In the genomic region with DNA sequence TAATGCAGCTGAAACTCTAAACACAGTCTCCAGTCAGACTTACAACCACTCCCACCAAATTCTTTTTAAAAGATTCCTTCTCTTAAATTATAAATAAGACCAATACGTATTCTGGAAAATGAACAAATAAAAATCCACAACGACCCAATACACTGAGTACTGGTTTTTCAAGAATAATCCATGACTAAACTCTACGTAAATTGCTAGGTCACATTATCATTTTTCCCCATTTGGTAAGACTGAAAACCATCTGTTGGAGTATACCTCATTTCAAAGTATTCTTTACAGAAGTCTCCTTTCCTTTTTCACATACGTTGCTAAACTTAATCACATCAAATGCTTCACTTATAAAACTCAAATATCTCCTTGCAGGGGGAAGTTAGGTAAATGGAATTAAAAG, we compare ENCODE assay signal across 16 cellular contexts. TPM values are rescaled to one million over a fixed set of nuclear protein-coding genes. Genes with fewer than 3 reads are reported as not detected.
DNase-seq lines count a peak whose midpoint lies in the region; ATAC-seq, FAIRE-seq and TF ChIP-seq lines count a peak whose summit lies in the region.
"Had no signal": no experiment of that assay in that cellular context is flagged by ENCODE, and none has a peak within 500 bp of the region (broad histone marks: within the 10 kb centered on the region; RNA-seq: fewer than 3 reads in every experiment).

No MANE protein-coding gene starts in this region.

- H4K20me1 ChIP-seq in hepatocyte (ENCODE audit: insufficient read depth, poor library complexity, severe bottlenecking): peaks cover 65% of the 10 kb centered on the region

- no peaks in the 10 kb centered on the region for H3K36me3 Mint-ChIP-seq in immature natural killer cell

- H2AFZ ChIP-seq in hepatocyte: no peak overlapping the region
- H2AFZ ChIP-seq: parathyroid adenoma had no signal

- peak overlapping the region in 2 of 6 donors; percentile 3 to 89 for H3K27ac Mint-ChIP-seq in immature natural killer cell
- H3K27ac Mint-ChIP-seq: activated CD4-positive, alpha-beta T cell treated with anti-CD3 and anti-CD28 coated beads, Interleukin-2, amount 10 ng/mL, durations not matched to agents 24 days and 14 days; activated naive CD8-positive, alpha-beta T cell treated with anti-CD3 and anti-CD28 coated beads, Interleukin-2, amount 50 U/mL, for 24 hours had no signal

- peaks cover 74% of the 10 kb centered on the region for H3K79me2 ChIP-seq in hepatocyte

- H3K4me2 ChIP-seq in hepatocyte: peak overlapping the region; percentile 83

- peak; percentile 33 for FAIRE-seq in GM18507 (lab: Jason Lieb, UNC)
- FAIRE-seq: GM19239 had no signal

- TF ChIP-seq POLR2A in stomach (IDR thresholded peaks at IDR 0.05): no peak

- H3K9me3 ChIP-seq in hepatocyte (ENCODE audit: low read depth) (no peaks in the 10 kb centered on the region), stomach (no peaks in the 10 kb centered on the region)
- H3K9me3 ChIP-seq: tibial artery had no signal

- H3K4me1 Mint-ChIP-seq in immature natural killer cell: peaks cover 58 to 70% of the 10 kb centered on the region in 2 donors

- ATAC-seq in HG03039 (IDR thresholded peaks at IDR 0.05; ENCODE audit: unreplicated experiment): no peak
- ATAC-seq in HG03520 (IDR thresholded peaks at IDR 0.05; ENCODE audit: unreplicated experiment): no peak
- ATAC-seq: activated naive CD8-positive, alpha-beta T cell treated with anti-CD3 and anti-CD28 coated beads, Interleukin-2, amount 50 U/mL, for 24 hours had no signal

- no peak for TF ChIP-seq CTCF in WI38 (IDR thresholded peaks at IDR 0.05; ENCODE audit: low read depth, low read length)
- no peak for TF ChIP-seq CTCF in hepatocyte (IDR thresholded peaks at IDR 0.05; ENCODE audit: poor library complexity)
- no peak for TF ChIP-seq CTCF in stomach (IDR thresholded peaks at IDR 0.05)

- TF ChIP-seq EP300 in stomach (IDR thresholded peaks at IDR 0.05): no peak

- 52% methylated on average over 4 of the region's 4 CpGs for WGBS in hepatocyte (ENCODE audit: low lambda C conversion rate, missing lambda C conversion rate)
- 31 to 47% (median 38%) methylated on average over 4 of the region's 4 CpGs for WGBS in stomach, 5 donors

- H3K36me3 ChIP-seq in hepatocyte (replicated peaks; ENCODE audit: insufficient read depth, low read depth) (no peaks in the 10 kb centered on the region), stomach (no peaks in the 10 kb centered on the region)
- H3K36me3 ChIP-seq: tibial artery had no signal

- H3K27me3 ChIP-seq in hepatocyte (no peaks in the 10 kb centered on the region), stomach (no peaks in the 10 kb centered on the region)

- H3K9me2 ChIP-seq in hepatocyte (replicated peaks; ENCODE audit: insufficient read depth): no peaks in the 10 kb centered on the region

- H3K9me3 Mint-ChIP-seq in immature natural killer cell: no peaks in the 10 kb centered on the region
- H3K9me3 Mint-ChIP-seq: activated CD4-positive, alpha-beta T cell treated with anti-CD3 and anti-CD28 coated beads, Interleukin-2, amount 10 ng/mL, durations not matched to agents 24 days and 14 days; activated naive CD8-positive, alpha-beta T cell treated with anti-CD3 and anti-CD28 coated beads, Interleukin-2, amount 50 U/mL, for 24 hours had no signal

- DNase-seq in GM18507 (ENCODE audit: extremely low spot score, insufficient read length, low read depth): no peak
- DNase-seq in hepatocyte (ENCODE audit: low spot score): no peak
- DNase-seq in stomach: no peak
- no peak for DNase-seq in immature natural killer cell
- DNase-seq: activated CD4-positive, alpha-beta T cell treated with anti-CD3 and anti-CD28 coated beads, Interleukin-2, amount 10 ng/mL, durations not matched to agents 24 days and 14 days; activated naive CD8-positive, alpha-beta T cell treated with anti-CD3 and anti-CD28 coated beads, Interleukin-2, amount 50 U/mL, for 24 hours; activated T-cell treated with anti-CD3 and anti-CD28 coated beads, Interleukin-2, amount 50 U/mL, for 1 hour; NCI-H526 treated with DMSO at 0.1 percent for 48 hours; T-helper 2 cell; tibial artery had no signal

- intact Hi-C loops in stomach (cut with DNase I; ENCODE audit: low total_unique reads): no loop called here

- H3K27ac ChIP-seq in hepatocyte (peak overlapping the region; percentile 0), stomach (peak overlapping the region in 3 of 5 donors; percentile 37 to 97 (median 92))
- H3K27ac ChIP-seq: parathyroid adenoma, tibial artery had no signal

- H3K4me3 ChIP-seq in WI38 (ENCODE audit: low read depth, low read length): peak overlapping the region; percentile 83; the same call in 1 of the 2 replicates
- H3K4me3 ChIP-seq in hepatocyte: peak overlapping the region; percentile 11
- H3K4me3 ChIP-seq in stomach: no peak overlapping the region
- H3K4me3 ChIP-seq: lung, tibial artery had no signal

- H3K4me1 ChIP-seq in hepatocyte (ENCODE audit: insufficient read depth) (peaks cover 36% of the 10 kb centered on the region), stomach (peaks cover 27 to 78% (median 55%) of the 10 kb centered on the region in 4 donors)

- H3K4me3 Mint-ChIP-seq in immature natural killer cell: peak overlapping the region in 1 of 5 donors; percentile 39
- H3K4me3 Mint-ChIP-seq: activated CD4-positive, alpha-beta T cell treated with anti-CD3 and anti-CD28 coated beads, Interleukin-2, amount 10 ng/mL, durations not matched to agents 24 days and 14 days; activated naive CD8-positive, alpha-beta T cell treated with anti-CD3 and anti-CD28 coated beads, Interleukin-2, amount 50 U/mL, for 24 hours had no signal

- peaks cover 10 to 36% (median 20%) of the 10 kb centered on the region in 3 donors for H3K27me3 Mint-ChIP-seq in immature natural killer cell (ENCODE audit: low read depth in 3 of 3)

RNA-seq across cellular contexts. Expression of gene ZNF516, which starts 6.0 kb away (rescaled TPM):
- total RNA-seq in hepatocyte (19.8 and 29.2 TPM in 2 replicates), stomach (10 to 100 TPM; 12.8 to 25.9 (median 17.0) TPM)
- polyA plus RNA-seq in hepatocyte (18.2 and 22.7 TPM in 2 replicates), stomach (1 to 10 TPM; 2.3 to 6.9 (median 3.2) TPM), immature natural killer cell (1 to 10 TPM; 1.2 to 6.1 (median 2.0) TPM)

Comparison
In these comparisons a context has a peak if more than half of its experiments do, and no peak if none do; other contexts are left out.
1. H3K4me3 ChIP-seq: peak in WI38 (single experiment) and hepatocyte (single experiment); none in stomach (0 of 4).